In genomic region chr3:45090855-45091254, GRCh38 we compare ENCODE assay signal across 2 cellular contexts.
TF ChIP-seq lines count a peak whose summit lies in the region.

No MANE protein-coding gene starts in this region.

TF ChIP-seq in HCT116, 20 proteins besides CTCF, POLR2A, EP300 and RAD21:
- TF ChIP-seq, protein P1, sequence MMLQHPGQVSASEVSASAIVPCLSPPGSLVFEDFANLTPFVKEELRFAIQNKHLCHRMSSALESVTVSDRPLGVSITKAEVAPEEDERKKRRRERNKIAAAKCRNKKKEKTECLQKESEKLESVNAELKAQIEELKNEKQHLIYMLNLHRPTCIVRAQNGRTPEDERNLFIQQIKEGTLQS (IDR thresholded peaks at IDR 0.05) = no peak
- TF ChIP-seq EZH2phosphoT487 (IDR thresholded peaks at IDR 0.05; ENCODE audit: borderline replicate concordance) = no peak
- TF ChIP-seq SP1 (IDR thresholded peaks at IDR 0.05; ENCODE audit: low read depth) = no peak
- no peak for TF ChIP-seq TCF7L2 (IDR thresholded peaks at IDR 0.05; ENCODE audit: borderline replicate concordance, extremely low read depth, insufficient read depth, insufficient read length)
- TF ChIP-seq ZNF274 (IDR thresholded peaks at IDR 0.05; ENCODE audit: low read depth, low read length) = no peak

TF ChIP-seq in IMR-90, 13 proteins besides CTCF, POLR2A, EP300 and RAD21:
- TF ChIP-seq MAZ (IDR thresholded peaks at IDR 0.05; ENCODE audit: borderline replicate concordance, low read depth, low read length) (no peak), MAFK (IDR thresholded peaks at IDR 0.05; ENCODE audit: low read depth, low read length) (no peak), SMC3 (IDR thresholded peaks at IDR 0.05; ENCODE audit: low read depth, low read length) (no peak), RFX5 (IDR thresholded peaks at IDR 0.05; ENCODE audit: low read depth, low read length) (no peak), USF2 (IDR thresholded peaks at IDR 0.05; ENCODE audit: low read depth, low read length) (no peak), FOS (IDR thresholded peaks at IDR 0.05; ENCODE audit: low read depth, low read length) (no peak), MXI1 (IDR thresholded peaks at IDR 0.05; ENCODE audit: borderline replicate concordance, low read depth, low read length) (no peak), NFE2L2 (IDR thresholded peaks at IDR 0.05; ENCODE audit: low read depth, low read length) (no peak), CHD1 (IDR thresholded peaks at IDR 0.05; ENCODE audit: low read depth, low read length) (no peak), CEBPB (IDR thresholded peaks at IDR 0.05; ENCODE audit: low read depth, low read length) (no peak), RCOR1 (IDR thresholded peaks at IDR 0.05; ENCODE audit: insufficient replicate concordance, low read length) (no peak), BHLHE40 (IDR thresholded peaks at IDR 0.05; ENCODE audit: low read depth, low read length) (no peak)
- TF ChIP-seq, protein P2, sequence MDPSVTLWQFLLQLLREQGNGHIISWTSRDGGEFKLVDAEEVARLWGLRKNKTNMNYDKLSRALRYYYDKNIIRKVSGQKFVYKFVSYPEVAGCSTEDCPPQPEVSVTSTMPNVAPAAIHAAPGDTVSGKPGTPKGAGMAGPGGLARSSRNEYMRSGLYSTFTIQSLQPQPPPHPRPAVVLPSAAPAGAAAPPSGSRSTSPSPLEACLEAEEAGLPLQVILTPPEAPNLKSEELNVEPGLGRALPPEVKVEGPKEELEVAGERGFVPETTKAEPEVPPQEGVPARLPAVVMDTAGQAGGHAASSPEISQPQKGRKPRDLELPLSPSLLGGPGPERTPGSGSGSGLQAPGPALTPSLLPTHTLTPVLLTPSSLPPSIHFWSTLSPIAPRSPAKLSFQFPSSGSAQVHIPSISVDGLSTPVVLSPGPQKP (IDR thresholded peaks at IDR 0.05; ENCODE audit: borderline replicate concordance, low read depth, low read length) = no peak
